ENCODE assay signal across 9 cellular contexts in the genomic region with DNA sequence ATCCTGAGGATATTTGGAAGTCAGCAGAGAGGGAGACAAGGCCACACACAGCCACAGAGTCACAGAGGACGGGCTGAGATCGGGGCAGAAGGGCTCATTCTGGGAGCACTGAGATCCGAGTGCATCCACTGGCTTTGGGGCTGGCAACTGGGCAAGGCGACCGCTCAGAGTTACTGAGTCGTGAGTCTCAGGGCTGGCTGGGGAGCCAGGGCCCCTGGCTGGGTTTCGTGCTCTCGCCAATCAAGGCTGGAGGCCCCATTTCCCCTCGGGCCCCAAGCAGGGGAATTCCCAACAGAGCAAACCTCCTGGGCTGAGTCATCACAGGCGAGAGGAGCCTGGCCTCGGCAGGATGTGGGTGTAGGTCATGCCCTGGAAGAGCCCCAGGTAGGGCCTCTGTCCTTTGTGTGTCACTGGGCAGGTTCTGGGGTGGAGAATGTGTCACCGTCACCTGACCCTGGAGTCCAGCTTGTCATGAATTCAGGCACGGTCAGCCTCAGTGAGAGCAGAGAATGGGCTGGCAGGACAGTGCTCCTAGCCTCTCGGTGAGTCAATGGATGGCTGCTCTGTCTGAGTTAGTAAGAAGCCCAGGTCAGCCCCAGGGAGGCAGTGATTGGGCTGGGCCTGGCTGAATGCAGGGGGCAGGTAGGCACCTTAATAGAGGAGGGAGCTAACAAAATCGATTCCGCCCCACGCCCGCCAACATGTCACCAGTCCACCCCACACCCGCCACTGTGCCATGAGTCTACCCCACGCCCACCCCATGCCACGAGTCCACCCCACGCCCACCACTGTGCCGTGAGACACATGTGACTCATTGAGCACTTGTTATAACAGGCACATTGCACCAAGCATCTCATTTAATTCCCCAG. TPM values are rescaled to one million over a fixed set of nuclear protein-coding genes. Genes with fewer than 3 reads are reported as not detected.
DNase-seq lines count a peak whose midpoint lies in the region; ATAC-seq, FAIRE-seq and TF ChIP-seq lines count a peak whose summit lies in the region.
"Had no signal": no experiment of that assay in that cellular context is flagged by ENCODE, and none has a peak within 500 bp of the region (broad histone marks: within the 10 kb centered on the region; RNA-seq: fewer than 3 reads in every experiment).

No MANE protein-coding gene starts in this region.

- CTCF ChIA-PET in K562 (lab: Yijun Ruan, JAX; ENCODE audit: low intra/inter-chr PET ratio) (no interaction called here), HepG2 (lab: Yijun Ruan, JAX; ENCODE audit: low intra/inter-chr PET ratio, low total read pairs) (interaction anchor here (1.0 kb wide), 1 partner anchor 11 kb away, joined by 3 read pairs; no protein-coding TSS in a partner anchor)

- H4K20me1 ChIP-seq in K562 (replicated peaks; ENCODE audit: control insufficient read depth, insufficient read depth, low read length) (no peaks in the 10 kb centered on the region), HepG2 (ENCODE audit: insufficient read depth, low read length) (no peaks in the 10 kb centered on the region)

- no TSS peak for BruUV-seq in K562 (replicated peaks; lab: Mats Ljungman, UMichigan)
- no TSS peak for BruUV-seq in HepG2 (replicated peaks; lab: Mats Ljungman, UMichigan)

- H3K36me3 ChIP-seq in K562 (ENCODE audit: control insufficient read depth, insufficient read depth, low read length) (no peaks in the 10 kb centered on the region), HepG2 (replicated peaks in 1 of 2; ENCODE audit: control insufficient read depth in 1 of 2, insufficient read depth in 2 of 2, low read length in 2 of 2) (no peaks in the 10 kb centered on the region)

- no peak overlapping the region for H3K4me2 ChIP-seq in K562 (ENCODE audit: insufficient read depth, low read length)
- H3K4me2 ChIP-seq in HepG2 (ENCODE audit: low read depth, low read length) = peak overlapping the region; percentile 64

- ATAC-seq in GM21381 (IDR thresholded peaks at IDR 0.05; ENCODE audit: unreplicated experiment) = peak; percentile 65
- ATAC-seq in K562 = peak; percentile 34; the same call in 1 of the 3 replicates
- peak; percentile 92 for ATAC-seq in HepG2

- H3K4me3 ChIP-seq in HL-60 (replicated peaks; ENCODE audit: insufficient read depth, low read length) (no peak overlapping the region), K562 (no peak overlapping the region), HepG2 (replicated peaks in 1 of 3; ENCODE audit: insufficient read depth in 1 of 3, low read depth in 2 of 3, low read length in 3 of 3) (peak overlapping the region in 1 of 3 experiments; percentile 44; a peak in 2 of 6 replicates)

- no peaks in the 10 kb centered on the region for H3K9me3 ChIP-seq in K562 (replicated peaks; ENCODE audit: control insufficient read depth, insufficient read depth, low read depth, low read length)
- no peaks in the 10 kb centered on the region for H3K9me3 ChIP-seq in HepG2 (ENCODE audit: low read length)

- under 1% methylated on average over 13 of the region's 23 CpGs for WGBS in K562 (ENCODE audit: insufficient coverage, low coverage, missing lambda C conversion rate)
- WGBS in HepG2 (ENCODE audit: low lambda C conversion rate) = 38% methylated on average over 9 of the region's 23 CpGs

- FAIRE-seq in K562 (lab: Jason Lieb, UNC) (no peak), HepG2 (lab: Jason Lieb, UNC) (peak; percentile 91)

- in situ Hi-C loops in K562 (cut with MboI) (no loop called here), HepG2 (cut with HindIII; ENCODE audit: extremely low pct_ligation_motif_present, low pct_unique_long_range_greater_than_20kb) (no loop called here)

- no peak overlapping the region for H3K9ac ChIP-seq in K562 (ENCODE audit: insufficient read depth in 1 of 2, low read depth in 2 of 2, low read length in 2 of 2)
- peak overlapping the region; percentile 69 for H3K9ac ChIP-seq in HepG2 (ENCODE audit: insufficient read depth, low read depth, low read length)

- no peak for TF ChIP-seq RAD21 in K562 (CRISPR knock-in tag; conservative IDR thresholded peaks at IDR 0.05 in 1 of 2, IDR thresholded peaks at IDR 0.05 in 1 of 2)
- TF ChIP-seq RAD21 in HepG2 (CRISPR knock-in tag; IDR thresholded peaks at IDR 0.05) = peak; percentile 20; the same call in 1 of the 2 replicates

- DNase-seq in CMK (ENCODE audit: low read depth) (peak; percentile 58), HL-60 (ENCODE audit: low read depth in 1 of 2, low spot score in 1 of 2) (peak; percentile 92 to 94), T-helper 9 cell (peak; percentile 87), K562 (ENCODE audit: extremely low read depth in 1 of 4, low spot score in 3 of 4) (peak; percentile 13 to 30 (median 17)), HepG2 (ENCODE audit: low spot score) (peak; percentile 98), cortex of kidney (lab: John Stamatoyannopoulos, UW) (no peak)
- DNase-seq in stimulated activated CD8-positive, alpha-beta memory T cell treated with anti-CD3 and anti-CD28 coated beads, Interleukin-2, amount 100 ng/mL, for 1 hour (ENCODE audit: low read depth in 2 of 2) = peak; percentile 75 to 81

- no peak for TF ChIP-seq POLR2A in K562 (conservative IDR thresholded peaks at IDR 0.05)
- peak; percentile 60 to 82 for TF ChIP-seq POLR2A in HepG2 (IDR thresholded peaks at IDR 0.05; ENCODE audit: insufficient read depth in 1 of 2, low read depth in 2 of 2, low read length in 2 of 2)

- H3K4me1 ChIP-seq in K562 (replicated peaks in 1 of 2; ENCODE audit: control insufficient read depth in 2 of 2, insufficient read depth in 2 of 2, low read length in 2 of 2) = peaks cover 0 to 8% of the 10 kb centered on the region in 2 experiments; a peak in 1 of 5 replicates
- H3K4me1 ChIP-seq in HepG2 (ENCODE audit: insufficient read depth, low read length) = peaks cover 86% of the 10 kb centered on the region

- no peak for TF ChIP-seq CTCF in HL-60 (IDR thresholded peaks at IDR 0.05; ENCODE audit: insufficient read depth, low read length)
- TF ChIP-seq CTCF in K562 (IDR thresholded peaks at IDR 0.05 in 2 of 3, conservative IDR thresholded peaks at IDR 0.05 in 1 of 3; ENCODE audit: insufficient read depth in 2 of 3, low read depth in 1 of 3, low read length in 3 of 3) = no peak
- TF ChIP-seq CTCF in HepG2 (CRISPR knock-in tag; IDR thresholded peaks at IDR 0.05) = peak; percentile 26; the same call in 1 of the 2 replicates

- intact Hi-C loops in K562 (cut with micrococcal nuclease) = no loop called here
- intact Hi-C loops in HepG2 (cut with micrococcal nuclease; ENCODE audit: unreplicated experiment) = loop anchor here (10.0 kb wide), 1 partner anchor 175 kb away; no protein-coding TSS in a partner anchor

- H3K9me1 ChIP-seq in K562 (ENCODE audit: control insufficient read depth, insufficient read depth, low read length) = no peaks in the 10 kb centered on the region

- H3K79me2 ChIP-seq in K562 (ENCODE audit: control insufficient read depth, insufficient read depth, low read length) (no peaks in the 10 kb centered on the region), HepG2 (ENCODE audit: insufficient read depth, low read length) (no peaks in the 10 kb centered on the region)

- no peaks in the 10 kb centered on the region for H3K27me3 ChIP-seq in HL-60 (ENCODE audit: insufficient read depth, poor library complexity, severe bottlenecking)
- H3K27me3 ChIP-seq in K562 (ENCODE audit: control insufficient read depth in 2 of 2, insufficient read depth in 2 of 2, low read length in 2 of 2) = peaks cover 2 to 12% of the 10 kb centered on the region in 2 experiments; a peak in 2 of 5 replicates
- H3K27me3 ChIP-seq in HepG2 (ENCODE audit: control insufficient read depth in 1 of 2, insufficient read depth in 2 of 2, low read length in 2 of 2) = no peaks in the 10 kb centered on the region

- H2AFZ ChIP-seq in K562 (ENCODE audit: low read depth, low read length) (no peak overlapping the region), HepG2 (ENCODE audit: low read length) (no peak overlapping the region)

- peak overlapping the region; percentile 95 for H3K27ac ChIP-seq in HL-60 (replicated peaks)
- no peak overlapping the region for H3K27ac ChIP-seq in K562 (ENCODE audit: extremely low read depth, low read depth, low read length)
- peak overlapping the region; percentile 79 for H3K27ac ChIP-seq in HepG2 (ENCODE audit: extremely low read length, insufficient read depth, low read length)
- H3K27ac ChIP-seq: VCaP had no signal

- POLR2A ChIA-PET in K562 (lab: Yijun Ruan, JAX) (no interaction called here), HepG2 (lab: Yijun Ruan, JAX) (interaction anchor here (0.5 to 3.9 kb wide), 27 partner anchors 9 to 689 kb away, joined by 3 to 30 read pairs (median 5); a partner anchor contains a TSS)

- TF ChIP-seq EP300 in K562 (IDR thresholded peaks at IDR 0.05; ENCODE audit: low read length) (no peak), HepG2 (IDR thresholded peaks at IDR 0.05; ENCODE audit: low read depth in 2 of 2, low read length in 2 of 2) (peak; percentile 83 to 97; a peak in 3 of 4 replicates), HepG2 (CRISPR knock-in tag; IDR thresholded peaks at IDR 0.05; ENCODE audit: borderline replicate concordance) (peak; percentile 99)

RNA-seq across cellular contexts. Expression of a gene that starts 16.9 kb away (rescaled TPM):
- total RNA-seq in K562 (2011; cell fraction: chromatin; rRNA removed; ENCODE audit: low replicate concordance) = not detected in 2 replicates
- total RNA-seq in K562 (2011; cell fraction: nucleolus; rRNA removed) = not detected in 2 replicates
- not detected in 2 replicates for total RNA-seq in K562 (2011; cell fraction: nucleoplasm; rRNA removed)
- total RNA-seq in K562 (2014; rRNA removed) (not detected in 2 replicates), K562 (2014; rRNA removed; fragmentation: Illumina TruSeq; extraction: Trizol) (not detected in 2 replicates), K562 (2015; rRNA removed; fragmentation: Illumina TruSeq; extraction: Trizol) (not detected in 2 replicates), K562 (2021) (not detected in 2 replicates), HepG2 (2016; rRNA removed; fragmentation: Illumina TruSeq; extraction: Trizol) (0.46 and 0.82 TPM in 2 replicates)
- polyA plus RNA-seq in K562 (2011; rRNA removed) (not detected in 2 replicates), K562 (2014; fragmentation: Illumina TruSeq; extraction: Trizol) (not detected in 2 replicates), K562 (2014; fragmentation: Nextera tagmentation; extraction: Ambion mirVana) (not detected), K562 (2014; rRNA removed) (not detected in 2 replicates), HepG2 (2011; rRNA removed) (4.1 and 4.5 TPM in 2 replicates)
- not detected in 2 replicates for polyA plus RNA-seq in K562 (2011; cell fraction: cytosol; rRNA removed)
- polyA plus RNA-seq in K562 (2011; cell fraction: nucleus; rRNA removed) = not detected in 2 replicates
- 0.12 TPM in 1 of 2 replicates, not detected in the other for polyA plus RNA-seq in K562 (2012)
- not detected in 2 replicates for polyA minus RNA-seq in K562 (2011; rRNA and poly(A)+ RNA removed)
- not detected in 2 replicates for polyA minus RNA-seq in K562 (2011; cell fraction: cytosol; rRNA and poly(A)+ RNA removed)
- not detected in 2 replicates for polyA minus RNA-seq in K562 (2011; cell fraction: nucleus; rRNA and poly(A)+ RNA removed)
- total RNA-seq in HepG2 (2016; cell fraction: cytosol; rRNA removed; fragmentation: Illumina TruSeq; extraction: Trizol; ENCODE audit: low read depth) = 0.26 and 0.40 TPM in 2 replicates
- total RNA-seq in HepG2 (2016; cell fraction: insoluble cytoplasmic fraction; rRNA removed; fragmentation: Illumina TruSeq; extraction: Trizol) = 0.62 and 0.93 TPM in 2 replicates
- total RNA-seq in HepG2 (2016; cell fraction: membrane; rRNA removed; fragmentation: Illumina TruSeq; extraction: Trizol) = 0.37 and 0.83 TPM in 2 replicates
- 1.1 and 1.3 TPM in 2 replicates for total RNA-seq in HepG2 (2016; cell fraction: nucleus; rRNA removed; fragmentation: Illumina TruSeq; extraction: Trizol)
- polyA plus RNA-seq in HepG2 (2011; cell fraction: cytosol; rRNA removed) = 4.5 and 6.1 TPM in 2 replicates
- 9.6 and 13.9 TPM in 2 replicates for polyA plus RNA-seq in HepG2 (2011; cell fraction: nucleus; rRNA removed)
- 0.48 and 0.80 TPM in 2 replicates for polyA plus RNA-seq in HepG2 (2012)
- 0.21 and 0.37 TPM in 2 replicates for polyA plus RNA-seq in HepG2 (2016; cell fraction: cytosol; fragmentation: Illumina TruSeq; extraction: Trizol; ENCODE audit: low read depth)
- 0.58 and 0.71 TPM in 2 replicates for polyA plus RNA-seq in HepG2 (2016; cell fraction: insoluble cytoplasmic fraction; fragmentation: Illumina TruSeq; extraction: Trizol; ENCODE audit: low read depth)
- 0.35 and 0.43 TPM in 2 replicates for polyA plus RNA-seq in HepG2 (2016; cell fraction: membrane; fragmentation: Illumina TruSeq; extraction: Trizol; ENCODE audit: low read depth)
- polyA plus RNA-seq in HepG2 (2016; cell fraction: nucleus; fragmentation: Illumina TruSeq; extraction: Trizol; ENCODE audit: insufficient read depth, low read depth) = 1.0 and 1.6 TPM in 2 replicates
- 14.4 TPM in 1 of 2 replicates, not detected in the other for polyA minus RNA-seq in HepG2 (2011; rRNA and poly(A)+ RNA removed; ENCODE audit: low replicate concordance)
- 3.1 and 3.4 TPM in 2 replicates for polyA minus RNA-seq in HepG2 (2011; cell fraction: cytosol; rRNA and poly(A)+ RNA removed)
- polyA minus RNA-seq in HepG2 (2011; cell fraction: nucleus; rRNA and poly(A)+ RNA removed) = 3.7 and 6.6 TPM in 2 replicates

RNA-seq across cellular contexts. Expression of a gene that starts 32.3 kb away (rescaled TPM):
- not detected in 2 replicates for total RNA-seq in K562 (2011; cell fraction: chromatin; rRNA removed; ENCODE audit: low replicate concordance)
- total RNA-seq in K562 (2011; cell fraction: nucleolus; rRNA removed) = not detected in 2 replicates
- total RNA-seq in K562 (2011; cell fraction: nucleoplasm; rRNA removed) = not detected in 2 replicates
- total RNA-seq in K562 (2014; rRNA removed) (not detected in 2 replicates), K562 (2014; rRNA removed; fragmentation: Illumina TruSeq; extraction: Trizol) (not detected in 2 replicates), K562 (2015; rRNA removed; fragmentation: Illumina TruSeq; extraction: Trizol) (not detected in 2 replicates), K562 (2021) (not detected in 2 replicates), HepG2 (2016; rRNA removed; fragmentation: Illumina TruSeq; extraction: Trizol) (1.1 and 1.5 TPM in 2 replicates)
- polyA plus RNA-seq in K562 (2011; rRNA removed) (not detected in 2 replicates), K562 (2014; fragmentation: Illumina TruSeq; extraction: Trizol) (not detected in 2 replicates), K562 (2014; fragmentation: Nextera tagmentation; extraction: Ambion mirVana) (not detected), K562 (2014; rRNA removed) (not detected in 2 replicates), HepG2 (2011; rRNA removed) (0.80 and 1.1 TPM in 2 replicates)
- not detected in 2 replicates for polyA plus RNA-seq in K562 (2011; cell fraction: cytosol; rRNA removed)
- not detected in 2 replicates for polyA plus RNA-seq in K562 (2011; cell fraction: nucleus; rRNA removed)
- not detected in 2 replicates for polyA plus RNA-seq in K562 (2012)
- not detected in 2 replicates for polyA minus RNA-seq in K562 (2011; rRNA and poly(A)+ RNA removed)
- polyA minus RNA-seq in K562 (2011; cell fraction: cytosol; rRNA and poly(A)+ RNA removed) = not detected in 2 replicates
- polyA minus RNA-seq in K562 (2011; cell fraction: nucleus; rRNA and poly(A)+ RNA removed) = not detected in 2 replicates
- total RNA-seq in HepG2 (2016; cell fraction: cytosol; rRNA removed; fragmentation: Illumina TruSeq; extraction: Trizol; ENCODE audit: low read depth) = 0.18 and 0.51 TPM in 2 replicates
- 0.95 and 1.2 TPM in 2 replicates for total RNA-seq in HepG2 (2016; cell fraction: insoluble cytoplasmic fraction; rRNA removed; fragmentation: Illumina TruSeq; extraction: Trizol)
- 1.1 and 1.4 TPM in 2 replicates for total RNA-seq in HepG2 (2016; cell fraction: membrane; rRNA removed; fragmentation: Illumina TruSeq; extraction: Trizol)
- 0.38 and 1.1 TPM in 2 replicates for total RNA-seq in HepG2 (2016; cell fraction: nucleus; rRNA removed; fragmentation: Illumina TruSeq; extraction: Trizol)
- polyA plus RNA-seq in HepG2 (2011; cell fraction: cytosol; rRNA removed) = 0.47 and 0.89 TPM in 2 replicates
- 0.45 and 0.61 TPM in 2 replicates for polyA plus RNA-seq in HepG2 (2011; cell fraction: nucleus; rRNA removed)
- 0.69 and 0.97 TPM in 2 replicates for polyA plus RNA-seq in HepG2 (2012)
- 0.54 and 0.60 TPM in 2 replicates for polyA plus RNA-seq in HepG2 (2016; cell fraction: cytosol; fragmentation: Illumina TruSeq; extraction: Trizol; ENCODE audit: low read depth)
- polyA plus RNA-seq in HepG2 (2016; cell fraction: insoluble cytoplasmic fraction; fragmentation: Illumina TruSeq; extraction: Trizol; ENCODE audit: low read depth) = 1.4 and 1.8 TPM in 2 replicates
- polyA plus RNA-seq in HepG2 (2016; cell fraction: membrane; fragmentation: Illumina TruSeq; extraction: Trizol; ENCODE audit: low read depth) = 0.57 and 0.84 TPM in 2 replicates
- polyA plus RNA-seq in HepG2 (2016; cell fraction: nucleus; fragmentation: Illumina TruSeq; extraction: Trizol; ENCODE audit: insufficient read depth, low read depth) = 1.6 and 2.1 TPM in 2 replicates
- polyA minus RNA-seq in HepG2 (2011; rRNA and poly(A)+ RNA removed; ENCODE audit: low replicate concordance) = 1.6 TPM in 1 of 2 replicates, not detected in the other
- not detected in 2 replicates for polyA minus RNA-seq in HepG2 (2011; cell fraction: cytosol; rRNA and poly(A)+ RNA removed)
- polyA minus RNA-seq in HepG2 (2011; cell fraction: nucleus; rRNA and poly(A)+ RNA removed) = not detected in 2 replicates

RNA-seq across cellular contexts. Expression of a gene that starts 37.6 kb away (rescaled TPM):
- not detected in 2 replicates for total RNA-seq in K562 (2011; cell fraction: chromatin; rRNA removed; ENCODE audit: low replicate concordance)
- total RNA-seq in K562 (2011; cell fraction: nucleolus; rRNA removed) = not detected in 2 replicates
- not detected in 2 replicates for total RNA-seq in K562 (2011; cell fraction: nucleoplasm; rRNA removed)
- not detected in 2 replicates for total RNA-seq in K562 (2014; rRNA removed)
- not detected in 2 replicates for total RNA-seq in K562 (2014; rRNA removed; fragmentation: Illumina TruSeq; extraction: Trizol)
- total RNA-seq in K562 (2015; rRNA removed; fragmentation: Illumina TruSeq; extraction: Trizol) = not detected in 2 replicates
- total RNA-seq in K562 (2021) = not detected in 2 replicates
- not detected in 2 replicates for polyA plus RNA-seq in K562 (2011; rRNA removed)
- not detected in 2 replicates for polyA plus RNA-seq in K562 (2011; cell fraction: cytosol; rRNA removed)
- not detected in 2 replicates for polyA plus RNA-seq in K562 (2011; cell fraction: nucleus; rRNA removed)
- polyA plus RNA-seq in K562 (2012) = not detected in 2 replicates
- not detected in 2 replicates for polyA plus RNA-seq in K562 (2014; fragmentation: Illumina TruSeq; extraction: Trizol)
- polyA plus RNA-seq in K562 (2014; fragmentation: Nextera tagmentation; extraction: Ambion mirVana) = not detected
- polyA plus RNA-seq in K562 (2014; rRNA removed) = not detected in 2 replicates
- polyA minus RNA-seq in K562 (2011; rRNA and poly(A)+ RNA removed) = not detected in 2 replicates
- polyA minus RNA-seq in K562 (2011; cell fraction: cytosol; rRNA and poly(A)+ RNA removed) = not detected in 2 replicates
- polyA minus RNA-seq in K562 (2011; cell fraction: nucleus; rRNA and poly(A)+ RNA removed) = not detected in 2 replicates
- 0.11 TPM in 1 of 2 replicates, not detected in the other for total RNA-seq in HepG2 (2016; rRNA removed; fragmentation: Illumina TruSeq; extraction: Trizol)
- total RNA-seq in HepG2 (2016; cell fraction: cytosol; rRNA removed; fragmentation: Illumina TruSeq; extraction: Trizol; ENCODE audit: low read depth) = not detected in 2 replicates
- not detected in 2 replicates for total RNA-seq in HepG2 (2016; cell fraction: insoluble cytoplasmic fraction; rRNA removed; fragmentation: Illumina TruSeq; extraction: Trizol)
- total RNA-seq in HepG2 (2016; cell fraction: membrane; rRNA removed; fragmentation: Illumina TruSeq; extraction: Trizol) = not detected in 2 replicates
- not detected in 2 replicates for total RNA-seq in HepG2 (2016; cell fraction: nucleus; rRNA removed; fragmentation: Illumina TruSeq; extraction: Trizol)
- polyA plus RNA-seq in HepG2 (2011; rRNA removed) = 0.13 TPM in 1 of 2 replicates, not detected in the other
- polyA plus RNA-seq in HepG2 (2011; cell fraction: cytosol; rRNA removed) = not detected in 2 replicates
- polyA plus RNA-seq in HepG2 (2011; cell fraction: nucleus; rRNA removed) = 0.17 TPM in 1 of 2 replicates, not detected in the other
- 0.11 TPM in 1 of 2 replicates, not detected in the other for polyA plus RNA-seq in HepG2 (2012)
- not detected in 2 replicates for polyA plus RNA-seq in HepG2 (2016; cell fraction: cytosol; fragmentation: Illumina TruSeq; extraction: Trizol; ENCODE audit: low read depth)
- polyA plus RNA-seq in HepG2 (2016; cell fraction: insoluble cytoplasmic fraction; fragmentation: Illumina TruSeq; extraction: Trizol; ENCODE audit: low read depth) = not detected in 2 replicates
- polyA plus RNA-seq in HepG2 (2016; cell fraction: membrane; fragmentation: Illumina TruSeq; extraction: Trizol; ENCODE audit: low read depth) = 0.16 TPM in 1 of 2 replicates, not detected in the other
- 0.33 TPM in 1 of 2 replicates, not detected in the other for polyA plus RNA-seq in HepG2 (2016; cell fraction: nucleus; fragmentation: Illumina TruSeq; extraction: Trizol; ENCODE audit: insufficient read depth, low read depth)
- 0.20 TPM in 1 of 2 replicates, not detected in the other for polyA minus RNA-seq in HepG2 (2011; rRNA and poly(A)+ RNA removed; ENCODE audit: low replicate concordance)
- not detected in 2 replicates for polyA minus RNA-seq in HepG2 (2011; cell fraction: cytosol; rRNA and poly(A)+ RNA removed)
- polyA minus RNA-seq in HepG2 (2011; cell fraction: nucleus; rRNA and poly(A)+ RNA removed) = not detected in 2 replicates

Comparison
In these comparisons a context has a peak if more than half of its experiments do, and no peak if none do; other contexts are left out.
1. ATAC-seq: peak in every context shown above with its lines; median percentile 92 in HepG2; 65 in GM21381; 34 in K562.